ENCODE assay signal across 1 cellular context in the genomic region with DNA sequence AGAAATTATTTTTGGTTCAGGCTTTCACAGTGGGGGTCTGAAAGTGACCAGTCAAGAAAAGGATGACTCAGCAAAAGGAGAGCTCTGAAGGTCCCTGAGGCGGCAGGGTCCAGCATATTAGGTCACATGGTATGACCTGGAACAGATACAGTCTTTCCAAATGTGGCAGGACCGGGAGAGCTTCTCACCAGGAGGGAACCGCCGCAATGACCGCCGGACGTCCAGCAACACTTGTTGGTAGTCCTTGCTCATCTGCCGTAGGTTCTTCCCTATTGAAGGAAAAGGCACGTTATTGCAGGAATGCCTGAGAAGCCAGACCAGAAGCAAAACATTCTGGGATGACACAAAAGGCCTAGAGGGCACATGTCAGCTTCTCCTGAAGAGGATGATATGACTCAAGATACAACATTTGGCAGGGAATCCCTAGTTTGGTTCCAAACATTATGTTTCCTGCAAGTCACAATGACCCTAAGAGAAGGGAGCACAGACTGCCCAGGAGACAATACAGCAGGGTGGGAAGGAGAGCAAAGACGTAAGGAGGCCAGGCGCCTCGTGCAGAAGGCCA.
TF ChIP-seq lines count a peak whose summit lies in the region.

No MANE protein-coding gene starts in this region.

TF ChIP-seq in K562, 482 proteins besides CTCF, POLR2A, EP300 and RAD21 (continued from another document and continues in another):
- TF ChIP-seq, protein P1, sequence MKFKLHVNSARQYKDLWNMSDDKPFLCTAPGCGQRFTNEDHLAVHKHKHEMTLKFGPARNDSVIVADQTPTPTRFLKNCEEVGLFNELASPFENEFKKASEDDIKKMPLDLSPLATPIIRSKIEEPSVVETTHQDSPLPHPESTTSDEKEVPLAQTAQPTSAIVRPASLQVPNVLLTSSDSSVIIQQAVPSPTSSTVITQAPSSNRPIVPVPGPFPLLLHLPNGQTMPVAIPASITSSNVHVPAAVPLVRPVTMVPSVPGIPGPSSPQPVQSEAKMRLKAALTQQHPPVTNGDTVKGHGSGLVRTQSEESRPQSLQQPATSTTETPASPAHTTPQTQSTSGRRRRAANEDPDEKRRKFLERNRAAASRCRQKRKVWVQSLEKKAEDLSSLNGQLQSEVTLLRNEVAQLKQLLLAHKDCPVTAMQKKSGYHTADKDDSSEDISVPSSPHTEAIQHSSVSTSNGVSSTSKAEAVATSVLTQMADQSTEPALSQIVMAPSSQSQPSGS (CRISPR knock-in tag; IDR thresholded peaks at IDR 0.05) = no peak
- TF ChIP-seq STAG1 (CRISPR knock-in tag; IDR thresholded peaks at IDR 0.05; ENCODE audit: borderline replicate concordance) = no peak
- no peak for TF ChIP-seq ZNF644 (tag; IDR thresholded peaks at IDR 0.05; ENCODE audit: low read depth)
- no peak for TF ChIP-seq ZNF143 (CRISPR knock-in tag; IDR thresholded peaks at IDR 0.05)
- TF ChIP-seq NFE2L1 (tag; IDR thresholded peaks at IDR 0.05; ENCODE audit: borderline replicate concordance, low read depth) = peak; percentile 78
- TF ChIP-seq ZNF324 (CRISPR knock-in tag; IDR thresholded peaks at IDR 0.05) = no peak
- TF ChIP-seq NFE2 (IDR thresholded peaks at IDR 0.05; ENCODE audit: low read depth) = peak; percentile 79
- TF ChIP-seq LEF1 (IDR thresholded peaks at IDR 0.05) = no peak
- TF ChIP-seq PHB (CRISPR knock-in tag; IDR thresholded peaks at IDR 0.05) = no peak
- TF ChIP-seq RNF2 (IDR thresholded peaks at IDR 0.05) = no peak
- TF ChIP-seq, protein P2, sequence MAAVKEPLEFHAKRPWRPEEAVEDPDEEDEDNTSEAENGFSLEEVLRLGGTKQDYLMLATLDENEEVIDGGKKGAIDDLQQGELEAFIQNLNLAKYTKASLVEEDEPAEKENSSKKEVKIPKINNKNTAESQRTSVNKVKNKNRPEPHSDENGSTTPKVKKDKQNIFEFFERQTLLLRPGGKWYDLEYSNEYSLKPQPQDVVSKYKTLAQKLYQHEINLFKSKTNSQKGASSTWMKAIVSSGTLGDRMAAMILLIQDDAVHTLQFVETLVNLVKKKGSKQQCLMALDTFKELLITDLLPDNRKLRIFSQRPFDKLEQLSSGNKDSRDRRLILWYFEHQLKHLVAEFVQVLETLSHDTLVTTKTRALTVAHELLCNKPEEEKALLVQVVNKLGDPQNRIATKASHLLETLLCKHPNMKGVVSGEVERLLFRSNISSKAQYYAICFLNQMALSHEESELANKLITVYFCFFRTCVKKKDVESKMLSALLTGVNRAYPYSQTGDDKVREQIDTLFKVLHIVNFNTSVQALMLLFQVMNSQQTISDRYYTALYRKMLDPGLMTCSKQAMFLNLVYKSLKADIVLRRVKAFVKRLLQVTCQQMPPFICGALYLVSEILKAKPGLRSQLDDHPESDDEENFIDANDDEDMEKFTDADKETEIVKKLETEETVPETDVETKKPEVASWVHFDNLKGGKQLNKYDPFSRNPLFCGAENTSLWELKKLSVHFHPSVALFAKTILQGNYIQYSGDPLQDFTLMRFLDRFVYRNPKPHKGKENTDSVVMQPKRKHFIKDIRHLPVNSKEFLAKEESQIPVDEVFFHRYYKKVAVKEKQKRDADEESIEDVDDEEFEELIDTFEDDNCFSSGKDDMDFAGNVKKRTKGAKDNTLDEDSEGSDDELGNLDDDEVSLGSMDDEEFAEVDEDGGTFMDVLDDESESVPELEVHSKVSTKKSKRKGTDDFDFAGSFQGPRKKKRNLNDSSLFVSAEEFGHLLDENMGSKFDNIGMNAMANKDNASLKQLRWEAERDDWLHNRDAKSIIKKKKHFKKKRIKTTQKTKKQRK (IDR thresholded peaks at IDR 0.05; ENCODE audit: borderline replicate concordance, low read depth, low read length) = no peak
- TF ChIP-seq CREB1 (IDR thresholded peaks at IDR 0.05) = no peak
- TF ChIP-seq CREB1 (CRISPR knock-in tag; IDR thresholded peaks at IDR 0.05) = no peak
- TF ChIP-seq RBM22 (IDR thresholded peaks at IDR 0.05; ENCODE audit: low read depth, low read length, poor library complexity, severe bottlenecking) = no peak
- TF ChIP-seq SRSF7 (optimal IDR thresholded peaks at IDR 0.05; ENCODE audit: low read depth, low read length) = no peak
- TF ChIP-seq, protein P3, sequence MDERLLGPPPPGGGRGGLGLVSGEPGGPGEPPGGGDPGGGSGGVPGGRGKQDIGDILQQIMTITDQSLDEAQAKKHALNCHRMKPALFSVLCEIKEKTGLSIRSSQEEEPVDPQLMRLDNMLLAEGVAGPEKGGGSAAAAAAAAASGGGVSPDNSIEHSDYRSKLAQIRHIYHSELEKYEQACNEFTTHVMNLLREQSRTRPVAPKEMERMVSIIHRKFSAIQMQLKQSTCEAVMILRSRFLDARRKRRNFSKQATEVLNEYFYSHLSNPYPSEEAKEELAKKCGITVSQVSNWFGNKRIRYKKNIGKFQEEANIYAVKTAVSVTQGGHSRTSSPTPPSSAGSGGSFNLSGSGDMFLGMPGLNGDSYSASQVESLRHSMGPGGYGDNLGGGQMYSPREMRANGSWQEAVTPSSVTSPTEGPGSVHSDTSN (CRISPR knock-in tag; IDR thresholded peaks at IDR 0.05; ENCODE audit: low read depth) = no peak
- TF ChIP-seq, protein P3 (tag; conservative IDR thresholded peaks at IDR 0.05; ENCODE audit: low read depth) = no peak
- TF ChIP-seq NCOA2 (IDR thresholded peaks at IDR 0.05; ENCODE audit: partially characterized antibody in 2 of 2) = no peak
- TF ChIP-seq, protein P4, sequence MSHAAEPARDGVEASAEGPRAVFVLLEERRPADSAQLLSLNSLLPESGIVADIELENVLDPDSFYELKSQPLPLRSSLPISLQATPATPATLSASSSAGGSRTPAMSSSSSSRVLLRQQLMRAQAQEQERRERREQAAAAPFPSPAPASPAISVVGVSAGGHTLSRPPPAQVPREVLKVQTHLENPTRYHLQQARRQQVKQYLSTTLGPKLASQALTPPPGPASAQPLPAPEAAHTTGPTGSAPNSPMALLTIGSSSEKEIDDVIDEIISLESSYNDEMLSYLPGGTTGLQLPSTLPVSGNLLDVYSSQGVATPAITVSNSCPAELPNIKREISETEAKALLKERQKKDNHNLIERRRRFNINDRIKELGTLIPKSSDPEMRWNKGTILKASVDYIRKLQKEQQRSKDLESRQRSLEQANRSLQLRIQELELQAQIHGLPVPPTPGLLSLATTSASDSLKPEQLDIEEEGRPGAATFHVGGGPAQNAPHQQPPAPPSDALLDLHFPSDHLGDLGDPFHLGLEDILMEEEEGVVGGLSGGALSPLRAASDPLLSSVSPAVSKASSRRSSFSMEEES (CRISPR knock-in tag; IDR thresholded peaks at IDR 0.05) = peak; percentile 24
- no peak for TF ChIP-seq ZNF175 (CRISPR knock-in tag; IDR thresholded peaks at IDR 0.05; ENCODE audit: low read depth)
- TF ChIP-seq ZC3H4 (CRISPR knock-in tag; IDR thresholded peaks at IDR 0.05; ENCODE audit: borderline replicate concordance) = no peak
- no peak for TF ChIP-seq ZNF239 (CRISPR knock-in tag; IDR thresholded peaks at IDR 0.05)
- TF ChIP-seq CBX8 (IDR thresholded peaks at IDR 0.05; ENCODE audit: borderline replicate concordance, extremely low read depth, low read depth, low read length, poor library complexity, severe bottlenecking) = no peak
- no peak for TF ChIP-seq MXI1 (IDR thresholded peaks at IDR 0.05; ENCODE audit: low read depth, low read length)
- TF ChIP-seq, protein P5, sequence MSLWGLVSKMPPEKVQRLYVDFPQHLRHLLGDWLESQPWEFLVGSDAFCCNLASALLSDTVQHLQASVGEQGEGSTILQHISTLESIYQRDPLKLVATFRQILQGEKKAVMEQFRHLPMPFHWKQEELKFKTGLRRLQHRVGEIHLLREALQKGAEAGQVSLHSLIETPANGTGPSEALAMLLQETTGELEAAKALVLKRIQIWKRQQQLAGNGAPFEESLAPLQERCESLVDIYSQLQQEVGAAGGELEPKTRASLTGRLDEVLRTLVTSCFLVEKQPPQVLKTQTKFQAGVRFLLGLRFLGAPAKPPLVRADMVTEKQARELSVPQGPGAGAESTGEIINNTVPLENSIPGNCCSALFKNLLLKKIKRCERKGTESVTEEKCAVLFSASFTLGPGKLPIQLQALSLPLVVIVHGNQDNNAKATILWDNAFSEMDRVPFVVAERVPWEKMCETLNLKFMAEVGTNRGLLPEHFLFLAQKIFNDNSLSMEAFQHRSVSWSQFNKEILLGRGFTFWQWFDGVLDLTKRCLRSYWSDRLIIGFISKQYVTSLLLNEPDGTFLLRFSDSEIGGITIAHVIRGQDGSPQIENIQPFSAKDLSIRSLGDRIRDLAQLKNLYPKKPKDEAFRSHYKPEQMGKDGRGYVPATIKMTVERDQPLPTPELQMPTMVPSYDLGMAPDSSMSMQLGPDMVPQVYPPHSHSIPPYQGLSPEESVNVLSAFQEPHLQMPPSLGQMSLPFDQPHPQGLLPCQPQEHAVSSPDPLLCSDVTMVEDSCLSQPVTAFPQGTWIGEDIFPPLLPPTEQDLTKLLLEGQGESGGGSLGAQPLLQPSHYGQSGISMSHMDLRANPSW (CRISPR knock-in tag; IDR thresholded peaks at IDR 0.05) = no peak
- TF ChIP-seq, protein P6, sequence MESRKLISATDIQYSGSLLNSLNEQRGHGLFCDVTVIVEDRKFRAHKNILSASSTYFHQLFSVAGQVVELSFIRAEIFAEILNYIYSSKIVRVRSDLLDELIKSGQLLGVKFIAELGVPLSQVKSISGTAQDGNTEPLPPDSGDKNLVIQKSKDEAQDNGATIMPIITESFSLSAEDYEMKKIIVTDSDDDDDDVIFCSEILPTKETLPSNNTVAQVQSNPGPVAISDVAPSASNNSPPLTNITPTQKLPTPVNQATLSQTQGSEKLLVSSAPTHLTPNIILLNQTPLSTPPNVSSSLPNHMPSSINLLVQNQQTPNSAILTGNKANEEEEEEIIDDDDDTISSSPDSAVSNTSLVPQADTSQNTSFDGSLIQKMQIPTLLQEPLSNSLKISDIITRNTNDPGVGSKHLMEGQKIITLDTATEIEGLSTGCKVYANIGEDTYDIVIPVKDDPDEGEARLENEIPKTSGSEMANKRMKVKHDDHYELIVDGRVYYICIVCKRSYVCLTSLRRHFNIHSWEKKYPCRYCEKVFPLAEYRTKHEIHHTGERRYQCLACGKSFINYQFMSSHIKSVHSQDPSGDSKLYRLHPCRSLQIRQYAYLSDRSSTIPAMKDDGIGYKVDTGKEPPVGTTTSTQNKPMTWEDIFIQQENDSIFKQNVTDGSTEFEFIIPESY (CRISPR knock-in tag; IDR thresholded peaks at IDR 0.05) = no peak
- TF ChIP-seq FOXM1 (IDR thresholded peaks at IDR 0.05; ENCODE audit: low read depth) = no peak
- TF ChIP-seq FOXM1 (CRISPR knock-in tag; IDR thresholded peaks at IDR 0.05; ENCODE audit: low read depth) = no peak
- TF ChIP-seq, protein P7, sequence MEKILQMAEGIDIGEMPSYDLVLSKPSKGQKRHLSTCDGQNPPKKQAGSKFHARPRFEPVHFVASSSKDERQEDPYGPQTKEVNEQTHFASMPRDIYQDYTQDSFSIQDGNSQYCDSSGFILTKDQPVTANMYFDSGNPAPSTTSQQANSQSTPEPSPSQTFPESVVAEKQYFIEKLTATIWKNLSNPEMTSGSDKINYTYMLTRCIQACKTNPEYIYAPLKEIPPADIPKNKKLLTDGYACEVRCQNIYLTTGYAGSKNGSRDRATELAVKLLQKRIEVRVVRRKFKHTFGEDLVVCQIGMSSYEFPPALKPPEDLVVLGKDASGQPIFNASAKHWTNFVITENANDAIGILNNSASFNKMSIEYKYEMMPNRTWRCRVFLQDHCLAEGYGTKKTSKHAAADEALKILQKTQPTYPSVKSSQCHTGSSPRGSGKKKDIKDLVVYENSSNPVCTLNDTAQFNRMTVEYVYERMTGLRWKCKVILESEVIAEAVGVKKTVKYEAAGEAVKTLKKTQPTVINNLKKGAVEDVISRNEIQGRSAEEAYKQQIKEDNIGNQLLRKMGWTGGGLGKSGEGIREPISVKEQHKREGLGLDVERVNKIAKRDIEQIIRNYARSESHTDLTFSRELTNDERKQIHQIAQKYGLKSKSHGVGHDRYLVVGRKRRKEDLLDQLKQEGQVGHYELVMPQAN (IDR thresholded peaks at IDR 0.05; ENCODE audit: borderline replicate concordance) = no peak
- TF ChIP-seq MTF1 (CRISPR knock-in tag; IDR thresholded peaks at IDR 0.05; ENCODE audit: borderline replicate concordance) = no peak
- TF ChIP-seq EP400 (IDR thresholded peaks at IDR 0.05) = no peak
- no peak for TF ChIP-seq GABPB1 (CRISPR knock-in tag; IDR thresholded peaks at IDR 0.05)
- TF ChIP-seq ZNF431 (CRISPR knock-in tag; IDR thresholded peaks at IDR 0.05) = no peak
- no peak for TF ChIP-seq HNRNPL (IDR thresholded peaks at IDR 0.05; ENCODE audit: low read depth, low read length)
- no peak for TF ChIP-seq OTX1 (CRISPR knock-in tag; IDR thresholded peaks at IDR 0.05)
- no peak for TF ChIP-seq ILF3 (IDR thresholded peaks at IDR 0.05; ENCODE audit: borderline replicate concordance)
- TF ChIP-seq BACH1 (tag; IDR thresholded peaks at IDR 0.05) = peak; percentile 75; the same call in 1 of the 2 replicates
- TF ChIP-seq WHSC1 (IDR thresholded peaks at IDR 0.05; ENCODE audit: low read length) = no peak
- no peak for TF ChIP-seq ZNF408 (CRISPR knock-in tag; IDR thresholded peaks at IDR 0.05; ENCODE audit: low read depth)
- no peak for TF ChIP-seq MECOM (CRISPR knock-in tag; IDR thresholded peaks at IDR 0.05)
- TF ChIP-seq ZNF76 (CRISPR knock-in tag; IDR thresholded peaks at IDR 0.05; ENCODE audit: borderline replicate concordance) = no peak
- TF ChIP-seq TBL1XR1 (IDR thresholded peaks at IDR 0.05; ENCODE audit: low read length in 2 of 2) = no peak
- TF ChIP-seq PML (IDR thresholded peaks at IDR 0.05; ENCODE audit: low read length) = no peak
- no peak for TF ChIP-seq TCF7L2 (IDR thresholded peaks at IDR 0.05; ENCODE audit: low read depth, low read length)
- TF ChIP-seq ZNF77 (CRISPR knock-in tag; IDR thresholded peaks at IDR 0.05) = no peak
- no peak for TF ChIP-seq DPF2 (IDR thresholded peaks at IDR 0.05)
- no peak for TF ChIP-seq BMI1 (IDR thresholded peaks at IDR 0.05; ENCODE audit: low read length)
- TF ChIP-seq ZNF24 (IDR thresholded peaks at IDR 0.05) = no peak
- peak; percentile 98 for TF ChIP-seq MAFK (IDR thresholded peaks at IDR 0.05; ENCODE audit: low read length)
- TF ChIP-seq, protein P8, sequence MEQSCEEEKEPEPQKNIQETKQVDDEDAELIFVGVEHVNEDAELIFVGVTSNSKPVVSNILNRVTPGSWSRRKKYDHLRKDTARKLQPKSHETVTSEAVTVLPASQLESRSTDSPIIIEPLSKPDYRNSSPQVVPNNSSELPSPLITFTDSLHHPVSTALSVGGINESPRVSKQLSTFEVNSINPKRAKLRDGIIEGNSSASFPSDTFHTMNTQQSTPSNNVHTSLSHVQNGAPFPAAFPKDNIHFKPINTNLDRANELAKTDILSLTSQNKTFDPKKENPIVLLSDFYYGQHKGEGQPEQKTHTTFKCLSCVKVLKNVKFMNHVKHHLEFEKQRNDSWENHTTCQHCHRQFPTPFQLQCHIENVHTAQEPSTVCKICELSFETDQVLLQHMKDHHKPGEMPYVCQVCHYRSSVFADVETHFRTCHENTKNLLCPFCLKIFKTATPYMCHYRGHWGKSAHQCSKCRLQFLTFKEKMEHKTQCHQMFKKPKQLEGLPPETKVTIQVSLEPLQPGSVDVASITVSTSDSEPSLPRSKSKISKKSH (CRISPR knock-in tag; IDR thresholded peaks at IDR 0.05) = no peak
- no peak for TF ChIP-seq RHOXF2B (CRISPR knock-in tag; conservative IDR thresholded peaks at IDR 0.05)
